Comparison of ENCODE assay signal across 27 cellular contexts in genomic region chr4:3347871-3348270, GRCh38.
"Had no signal": no experiment of that assay in that cellular context is flagged by ENCODE, and none has a peak within 500 bp of the region (broad histone marks: within the 10 kb centered on the region; RNA-seq: fewer than 3 reads in every experiment).

No MANE protein-coding gene starts in this region.

- H3K27ac Mint-ChIP-seq: natural killer cell treated with Interleukin-12 subunit alpha and Interleukin-12 subunit beta and Interleukin-15 and Interleukin-18, amount 100 ng/mL, for 72 hours; nephron progenitor cell; stimulated activated effector memory CD8-positive, alpha-beta T cell treated with anti-CD3 and anti-CD28 coated beads, Interleukin-12 subunit alpha, Interleukin-12 subunit beta, amount 100 ng/mL, for 72 hours; stimulated activated naive B cell treated with anti-CD40 and anti-IgM and Interleukin-4, amounts not matched to agents 10 μg/mL and 1 μg/mL and 100 μg/mL, for 72 hours; stimulated activated naive CD8-positive, alpha-beta T cell treated with anti-CD3 and anti-CD28 coated beads, Interleukin-15, Interleukin-2, amounts not matched to agents 100 ng/mL and 50 ng/mL, for 24 hours had no signal

- H3K9me3 Mint-ChIP-seq: natural killer cell treated with Interleukin-12 subunit alpha and Interleukin-12 subunit beta and Interleukin-15 and Interleukin-18, amount 100 ng/mL, for 72 hours; neural crest cell; stimulated activated effector memory CD8-positive, alpha-beta T cell treated with anti-CD3 and anti-CD28 coated beads, Interleukin-12 subunit alpha, Interleukin-12 subunit beta, amount 100 ng/mL, for 72 hours; stimulated activated naive B cell treated with anti-CD40 and anti-IgM and Interleukin-4, amounts not matched to agents 10 μg/mL and 1 μg/mL and 100 μg/mL, for 72 hours had no signal

- DNase-seq: nephron progenitor cell; nucleus accumbens; right cardiac atrium; right lobe of liver; sigmoid colon; small intestine; stimulated activated CD4-positive, alpha-beta T cell treated with anti-CD3 and anti-CD28 coated beads, Interleukin-15, amount 100 ng/mL, for 24 hours; stimulated activated CD4-positive, alpha-beta T cell treated with anti-CD3 and anti-CD28 coated beads, Interleukin-2, amount 100 ng/mL, for 24 hours; stimulated activated CD4-positive, alpha-beta T cell treated with anti-CD3 and anti-CD28 coated beads, Interleukin-2, amount 100 ng/mL, for 48 hours; stimulated activated CD4-positive, alpha-beta T cell treated with anti-CD3 and anti-CD28 coated beads, Interleukin-4, amount 100 ng/mL, for 24 hours; stimulated activated naive B cell treated with anti-CD40 and anti-IgM and Interleukin-4, amounts not matched to agents 10 μg/mL and 1 μg/mL and 100 μg/mL, for 72 hours; stimulated activated naive CD4-positive, alpha-beta T cell treated with Interleukin-2 at 50 U/mL for 16 hours; stomach; thyroid gland; trophoblast cell; upper lobe of left lung had no signal

- H3K27me3 Mint-ChIP-seq: stimulated activated naive B cell treated with anti-CD40 and anti-IgM and Interleukin-4, amounts not matched to agents 10 μg/mL and 1 μg/mL and 100 μg/mL, for 72 hours; stimulated activated naive CD8-positive, alpha-beta T cell treated with anti-CD3 and anti-CD28 coated beads, Interleukin-15, Interleukin-2, amounts not matched to agents 100 ng/mL and 50 ng/mL, for 24 hours had no signal

- FAIRE-seq: pancreas, urothelium cell line had no signal

- H3K36me3 Mint-ChIP-seq: natural killer cell treated with Interleukin-12 subunit alpha and Interleukin-12 subunit beta and Interleukin-15 and Interleukin-18, amount 100 ng/mL, for 72 hours had no signal

- H3K36me3 ChIP-seq: neutrophil, pancreas, prostate gland, right lobe of liver, thoracic aorta, thyroid gland, vagina had no signal

- H3K4me3 ChIP-seq: pancreas, prostate gland, right lobe of liver, sigmoid colon, stomach, thoracic aorta, thyroid gland, tibial nerve, upper lobe of left lung, vagina had no signal

- ATAC-seq: natural killer cell treated with Interleukin-12 subunit alpha and Interleukin-12 subunit beta and Interleukin-15 and Interleukin-18, amount 100 ng/mL, for 72 hours; right cardiac atrium; right lobe of liver; stimulated activated effector memory CD8-positive, alpha-beta T cell treated with anti-CD3 and anti-CD28 coated beads, Interleukin-12 subunit alpha, Interleukin-12 subunit beta, amount 100 ng/mL, for 72 hours; stimulated activated naive B cell treated with anti-CD40 and anti-IgM and Interleukin-4, amounts not matched to agents 10 μg/mL and 1 μg/mL and 100 μg/mL, for 72 hours had no signal

- H3K9me3 ChIP-seq: neutrophil, pancreas, prostate gland, right lobe of liver, sigmoid colon, stomach, thoracic aorta, thyroid gland, tibial nerve, upper lobe of left lung, vagina had no signal

- H3K4me3 Mint-ChIP-seq: natural killer cell treated with Interleukin-12 subunit alpha and Interleukin-12 subunit beta and Interleukin-15 and Interleukin-18, amount 100 ng/mL, for 72 hours; nephron progenitor cell; neural crest cell; stimulated activated effector memory CD8-positive, alpha-beta T cell treated with anti-CD3 and anti-CD28 coated beads, Interleukin-12 subunit alpha, Interleukin-12 subunit beta, amount 100 ng/mL, for 72 hours; stimulated activated naive B cell treated with anti-CD40 and anti-IgM and Interleukin-4, amounts not matched to agents 10 μg/mL and 1 μg/mL and 100 μg/mL, for 72 hours; stimulated activated naive CD8-positive, alpha-beta T cell treated with anti-CD3 and anti-CD28 coated beads, Interleukin-15, Interleukin-2, amounts not matched to agents 100 ng/mL and 50 ng/mL, for 24 hours had no signal

- H3K4me1 ChIP-seq: prostate gland, thyroid gland had no signal

- H3K27me3 ChIP-seq: neutrophil, pancreas, right lobe of liver, sigmoid colon, stomach, thyroid gland, tibial nerve, upper lobe of left lung, vagina had no signal

- H3K27ac ChIP-seq: neutrophil, pancreas, prostate gland, right lobe of liver, sigmoid colon, stomach, thoracic aorta, thyroid gland, tibial nerve, upper lobe of left lung, vagina had no signal
